21 cellular contexts compared by ENCODE assay signal in genomic region chr3:39446444-39446843, GRCh38.
A peak's percentile ranks its signal among the peaks of the same experiment; 100 is the strongest.
DNase-seq lines count a peak whose midpoint lies in the region; ATAC-seq and TF ChIP-seq lines count a peak whose summit lies in the region.
"Had no signal": no experiment of that assay in that cellular context is flagged by ENCODE, and none has a peak within 500 bp of the region (broad histone marks: within the 10 kb centered on the region; RNA-seq: fewer than 3 reads in every experiment).

No MANE protein-coding gene starts in this region.

- H3K4me1 ChIP-seq in parathyroid adenoma = peaks cover 55% of the 10 kb centered on the region
- H3K4me1 ChIP-seq: A549, BE2C had no signal

- H3K27me3 ChIP-seq in parathyroid adenoma (ENCODE audit: control insufficient read depth, insufficient read depth, low read length) = no peaks in the 10 kb centered on the region
- H3K27me3 ChIP-seq: BE2C; BLaER1 treated with 17β-estradiol and CSF1 and Interleukin-3, amounts not matched to agents 10 nM and 100 nM had no signal

- H3K36me3 ChIP-seq in parathyroid adenoma (ENCODE audit: control insufficient read depth, insufficient read depth, low read length) = no peaks in the 10 kb centered on the region
- H3K36me3 ChIP-seq: BE2C; BLaER1 treated with 17β-estradiol and CSF1 and Interleukin-3, amounts not matched to agents 10 nM and 100 nM; HAP-1 had no signal

- TF ChIP-seq CTCF in parathyroid adenoma (IDR thresholded peaks at IDR 0.05) = no peak

- peak; percentile 32 for DNase-seq in GM03348 (ENCODE audit: low spot score)
- no peak for DNase-seq in iPS-NIHi11 (ENCODE audit: low spot score)
- DNase-seq in germinal center (ENCODE audit: low spot score) = no peak
- DNase-seq: 8988T; ACHN; AML-193; BE2C; CD4-positive, alpha-beta T cell; CD8-positive, alpha-beta memory T cell; DMS 273 treated with DMSO at 0.1 percent for 48 hours; DMS79; GF-D8; GOT3; HFFc6 had no signal

- H3K9ac ChIP-seq in parathyroid adenoma = no peak overlapping the region
- H3K9ac ChIP-seq: BLaER1 treated with 17β-estradiol and CSF1 and Interleukin-3, amounts not matched to agents 10 nM and 100 nM had no signal

- H3K4me2 ChIP-seq in parathyroid adenoma (ENCODE audit: low read length) = peak overlapping the region; percentile 58
- H3K4me2 ChIP-seq: A549 had no signal

- no peak overlapping the region for H2AFZ ChIP-seq in parathyroid adenoma

- peak overlapping the region; percentile 12 for H3K4me3 ChIP-seq in parathyroid adenoma (ENCODE audit: low read depth, low read length)
- H3K4me3 ChIP-seq: A549; BLaER1 treated with 17β-estradiol and CSF1 and Interleukin-3, amounts not matched to agents 10 nM and 100 nM; HAP-1 had no signal

- H3K9me3 ChIP-seq in parathyroid adenoma (ENCODE audit: control insufficient read depth, low read length) = no peaks in the 10 kb centered on the region
- H3K9me3 ChIP-seq: A549; BE2C; BLaER1 treated with 17β-estradiol and CSF1 and Interleukin-3, amounts not matched to agents 10 nM and 100 nM; HAP-1 had no signal

- ATAC-seq in HG03457 (IDR thresholded peaks at IDR 0.05; ENCODE audit: unreplicated experiment) (no peak), HG03378 (IDR thresholded peaks at IDR 0.05; ENCODE audit: unreplicated experiment) (no peak)
- ATAC-seq: A549 had no signal

- no peaks in the 10 kb centered on the region for H3K79me2 ChIP-seq in parathyroid adenoma

- peak overlapping the region; percentile 89 for H3K27ac ChIP-seq in angular gyrus (ENCODE audit: low read depth, low read length)
- H3K27ac ChIP-seq in parathyroid adenoma = peak overlapping the region; percentile 86
- H3K27ac ChIP-seq: A549; BLaER1 treated with 17β-estradiol and CSF1 and Interleukin-3, amounts not matched to agents 10 nM and 100 nM had no signal
